Comparison of ENCODE assay signal across 8 cellular contexts in genomic region chr4:16196482-16197393, GRCh38.
DNase-seq lines count a peak whose midpoint lies in the region; ATAC-seq and TF ChIP-seq lines count a peak whose summit lies in the region.

No MANE protein-coding gene starts in this region.

- no peak overlapping the region for H3K27ac Mint-ChIP-seq in stimulated activated naive CD8-positive, alpha-beta T cell treated with anti-CD3 and anti-CD28 coated beads, Interleukin-15, amount 100 ng/mL, for 72 hours

- DNase-seq in AG09309 (ENCODE audit: low read depth) = peak; percentile 45
- peak; percentile 90 for DNase-seq in LNCaP clone FGC (ENCODE audit: low read depth)
- DNase-seq in astrocyte of the spinal cord (ENCODE audit: low read depth, low spot score) = peak; percentile 79
- peak; percentile 48 for DNase-seq in iPS-NIHi7 (ENCODE audit: extremely low spot score)
- DNase-seq in stimulated activated naive CD8-positive, alpha-beta T cell treated with anti-CD3 and anti-CD28 coated beads, Interleukin-15, amount 100 ng/mL, for 72 hours = no peak
- no peak for DNase-seq in activated CD8-positive, alpha-beta memory T cell treated with anti-CD3 and anti-CD28 coated beads, Interleukin-2, amount 50 U/mL, for 4 hours
- DNase-seq in erythroblast (lab: John Stamatoyannopoulos, UW) = no peak

- peak overlapping the region; percentile 24 to 35 for H3K4me3 Mint-ChIP-seq in stimulated activated naive CD8-positive, alpha-beta T cell treated with anti-CD3 and anti-CD28 coated beads, Interleukin-15, amount 100 ng/mL, for 72 hours

- in situ Hi-C loops in astrocyte of the spinal cord (cut with HindIII; ENCODE audit: low sequenced_read_pairs) = no loop called here

- H3K9me3 Mint-ChIP-seq in stimulated activated naive CD8-positive, alpha-beta T cell treated with anti-CD3 and anti-CD28 coated beads, Interleukin-15, amount 100 ng/mL, for 72 hours = no peaks in the 10 kb centered on the region

- TF ChIP-seq CTCF in AG09309 (IDR thresholded peaks at IDR 0.05; ENCODE audit: control insufficient read depth, insufficient read depth, low read depth, low read length, missing control alignments) (peak; percentile 47), LNCaP clone FGC (IDR thresholded peaks at IDR 0.05; ENCODE audit: control insufficient read depth, extremely low read depth, insufficient read depth) (peak; percentile 73), astrocyte of the spinal cord (IDR thresholded peaks at IDR 0.05; ENCODE audit: low read depth, low read length) (peak; percentile 39)

- H3K4me1 Mint-ChIP-seq in stimulated activated naive CD8-positive, alpha-beta T cell treated with anti-CD3 and anti-CD28 coated beads, Interleukin-15, amount 100 ng/mL, for 72 hours = peaks cover 24% of the 10 kb centered on the region

- no peak for TF ChIP-seq POLR2A in erythroblast (IDR thresholded peaks at IDR 0.05; ENCODE audit: low read length)

- ATAC-seq in GM21367 (IDR thresholded peaks at IDR 0.05; ENCODE audit: unreplicated experiment) = peak; percentile 87
- ATAC-seq in stimulated activated naive CD8-positive, alpha-beta T cell treated with anti-CD3 and anti-CD28 coated beads, Interleukin-15, amount 100 ng/mL, for 72 hours = no peak

- H3K27me3 Mint-ChIP-seq in stimulated activated naive CD8-positive, alpha-beta T cell treated with anti-CD3 and anti-CD28 coated beads, Interleukin-15, amount 100 ng/mL, for 72 hours = no peaks in the 10 kb centered on the region

- H3K4me3 ChIP-seq in AG09309 (ENCODE audit: control insufficient read depth, low read depth, low read length) (no peak overlapping the region; the same call in 1 of the 2 replicates), LNCaP clone FGC (ENCODE audit: low read depth, low read length) (peak overlapping the region; percentile 22), astrocyte of the spinal cord (ENCODE audit: low read depth, low read length) (peak overlapping the region; percentile 6)

Comparison
In these comparisons a context has a peak if more than half of its experiments do, and no peak if none do; other contexts are left out.
1. DNase-seq: peak in AG09309 (single experiment), LNCaP clone FGC (single experiment), astrocyte of the spinal cord (single experiment) and iPS-NIHi7 (single experiment); none in stimulated activated naive CD8-positive, alpha-beta T cell treated with anti-CD3 and anti-CD28 coated beads, Interleukin-15, amount 100 ng/mL, for 72 hours (0 of 2), activated CD8-positive, alpha-beta memory T cell treated with anti-CD3 and anti-CD28 coated beads, Interleukin-2, amount 50 U/mL, for 4 hours (single experiment) and erythroblast (0 of 2).
2. Peak in every context shown above with its lines, with median percentiles within 50 percentile points of each other: CTCF ChIP-seq.